In the genomic region with DNA sequence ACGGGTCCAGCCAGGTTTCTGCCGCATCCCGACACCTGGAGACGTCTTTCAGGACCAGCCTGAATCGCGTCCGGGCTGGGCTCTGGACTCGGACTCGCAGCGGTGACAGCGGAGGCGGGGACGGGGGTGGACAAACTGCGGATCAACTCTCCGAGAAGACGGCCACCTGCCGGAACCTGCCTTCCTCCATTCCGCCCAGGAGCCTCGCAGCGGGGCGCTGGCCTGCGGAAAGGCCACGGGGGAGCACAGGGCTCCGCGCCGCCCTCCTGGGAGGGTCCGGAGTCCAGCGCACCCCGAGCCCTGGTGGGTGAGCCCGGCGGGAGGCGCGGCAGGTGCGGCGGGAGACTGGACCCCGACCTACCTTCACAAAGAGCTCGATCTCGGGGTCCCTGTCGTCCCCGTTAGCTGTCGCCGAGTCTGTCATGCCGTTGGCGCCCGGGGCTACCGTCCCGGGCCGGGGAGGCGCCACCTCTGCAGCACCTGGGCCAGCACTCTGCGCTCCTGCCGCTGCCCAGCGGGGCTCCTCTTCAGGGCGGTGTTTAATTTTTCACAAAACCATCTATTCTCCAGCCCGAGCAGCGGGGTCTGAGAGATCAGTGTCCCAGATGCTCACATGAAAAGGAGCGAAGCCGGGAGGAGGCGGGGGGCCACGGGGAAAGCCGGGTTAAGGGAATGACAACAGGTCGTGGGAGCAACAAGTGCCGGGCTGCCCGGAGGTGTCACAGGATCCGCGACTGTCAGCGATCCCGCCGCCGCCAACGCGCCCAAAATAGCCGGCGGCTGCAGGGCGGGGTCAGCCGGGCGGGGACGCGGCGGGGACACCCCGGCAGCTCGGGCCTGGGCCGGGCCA, we compare ENCODE assay signal across 8 cellular contexts. TPM values are rescaled to one million over a fixed set of nuclear protein-coding genes. Genes with fewer than 3 reads are reported as not detected.
A peak's percentile ranks its signal among the peaks of the same experiment; 100 is the strongest.
DNase-seq lines count a peak whose midpoint lies in the region; ATAC-seq, FAIRE-seq and TF ChIP-seq lines count a peak whose summit lies in the region.

A gene (minus strand): TSS at position 742 of the 850 bp plus-strand sequence. CDS start 318 bp downstream, at position 424.

- H3K4me2 ChIP-seq in K562 (ENCODE audit: insufficient read depth, low read length): no peak within 1 kb of the TSS

- H3K9ac ChIP-seq in K562 (ENCODE audit: insufficient read depth in 1 of 2, low read depth in 2 of 2, low read length in 2 of 2): no peak within 1 kb of the TSS; a peak in 1 of 4 replicates

- TF ChIP-seq CTCF in Peyer's patch (IDR thresholded peaks at IDR 0.05) (peak in 2 of 6 experiments; percentile 4 to 10), K562 (IDR thresholded peaks at IDR 0.05 in 2 of 3, conservative IDR thresholded peaks at IDR 0.05 in 1 of 3; ENCODE audit: insufficient read depth in 2 of 3, low read depth in 1 of 3, low read length in 3 of 3) (no peak)

- peaks cover 0 to 55% (median 10%) of the 10 kb centered on the region in 4 donors for H3K4me1 ChIP-seq in Peyer's patch
- peaks cover 0 to 10% of the 10 kb centered on the region in 2 experiments; a peak in 1 of 5 replicates for H3K4me1 ChIP-seq in K562 (replicated peaks in 1 of 2; ENCODE audit: control insufficient read depth in 2 of 2, insufficient read depth in 2 of 2, low read length in 2 of 2)

- TF ChIP-seq POLR2A in Peyer's patch (IDR thresholded peaks at IDR 0.05) (no peak), K562 (conservative IDR thresholded peaks at IDR 0.05) (no peak)

- DNase-seq in Peyer's patch: peak; percentile 44 to 78 (median 70)
- peak in 2 of 4 experiments; percentile 18 to 21 for DNase-seq in K562 (ENCODE audit: extremely low read depth in 1 of 4, low spot score in 3 of 4)
- DNase-seq in left colon: peak; percentile 49 to 74
- DNase-seq in stimulated activated CD8-positive, alpha-beta memory T cell treated with anti-CD3 and anti-CD28 coated beads, Interleukin-4, amount 100 ng/mL, for 24 hours (ENCODE audit: low read depth): peak; percentile 11
- DNase-seq in cortex of kidney (lab: John Stamatoyannopoulos, UW): no peak

- no peaks in the 10 kb centered on the region for H3K9me1 ChIP-seq in K562 (ENCODE audit: control insufficient read depth, insufficient read depth, low read length)

- CTCF ChIA-PET in K562 (lab: Yijun Ruan, JAX; ENCODE audit: low intra/inter-chr PET ratio): interaction anchor here (0.6 kb wide), 1 partner anchor 31 kb away, joined by 3 read pairs; no protein-coding TSS in a partner anchor

- H3K27me3 ChIP-seq in Peyer's patch: no peaks in the 10 kb centered on the region
- H3K27me3 ChIP-seq in K562 (ENCODE audit: control insufficient read depth in 2 of 2, insufficient read depth in 2 of 2, low read length in 2 of 2): peaks cover 24 to 37% of the 10 kb centered on the region in 2 experiments

- H3K4me3 ChIP-seq in GM08714 (ENCODE audit: low read length) (peak within 1 kb of the TSS; percentile 69), Peyer's patch (peak within 1 kb of the TSS; percentile 59 to 73 (median 62)), K562 (no peak within 1 kb of the TSS)

- peak; percentile 63 for ATAC-seq in K562
- peak; percentile 59 for ATAC-seq in left colon
- no peak for ATAC-seq in GM21526 (IDR thresholded peaks at IDR 0.05; ENCODE audit: low FRiP score, unreplicated experiment)
- ATAC-seq in GM21786 (IDR thresholded peaks at IDR 0.05; ENCODE audit: unreplicated experiment): no peak

- FAIRE-seq in K562 (lab: Jason Lieb, UNC): no peak

- POLR2A ChIA-PET in K562 (lab: Yijun Ruan, JAX): no interaction called here

- TF ChIP-seq EP300 in K562 (IDR thresholded peaks at IDR 0.05; ENCODE audit: low read length): no peak

- 3% methylated on average over 75 of the region's 82 CpGs for WGBS in K562 (ENCODE audit: insufficient coverage, low coverage, missing lambda C conversion rate)

- no peaks in the 10 kb centered on the region for H3K9me3 ChIP-seq in Peyer's patch
- no peaks in the 10 kb centered on the region for H3K9me3 ChIP-seq in K562 (replicated peaks; ENCODE audit: control insufficient read depth, insufficient read depth, low read depth, low read length)

- H4K20me1 ChIP-seq in K562 (replicated peaks; ENCODE audit: control insufficient read depth, insufficient read depth, low read length): no peaks in the 10 kb centered on the region; the same call in 1 of the 2 replicates

- in situ Hi-C loops in K562 (cut with MboI): no loop called here

- peak within 1 kb of the TSS; percentile 69 to 92 (median 84) for H3K27ac ChIP-seq in Peyer's patch
- no peak within 1 kb of the TSS for H3K27ac ChIP-seq in K562 (ENCODE audit: extremely low read depth, low read depth, low read length)

- no peak within 1 kb of the TSS for H2AFZ ChIP-seq in K562 (ENCODE audit: low read depth, low read length)

- no peaks in the 10 kb centered on the region for H3K79me2 ChIP-seq in K562 (ENCODE audit: control insufficient read depth, insufficient read depth, low read length)

- intact Hi-C loops in K562 (cut with micrococcal nuclease) (no loop called here), left colon (cut with DNase I, micrococcal nuclease) (no loop called here)

- H3K36me3 ChIP-seq in Peyer's patch (no peaks in the 10 kb centered on the region), K562 (ENCODE audit: control insufficient read depth, insufficient read depth, low read length) (no peaks in the 10 kb centered on the region)

- TF ChIP-seq RAD21 in K562 (CRISPR knock-in tag; conservative IDR thresholded peaks at IDR 0.05 in 1 of 2, IDR thresholded peaks at IDR 0.05 in 1 of 2): no peak

- no TSS peak for BruUV-seq in K562 (replicated peaks; lab: Mats Ljungman, UMichigan)

TF ChIP-seq in K562, 482 proteins besides CTCF, POLR2A, EP300 and RAD21 (continues in another document):
- TF ChIP-seq, protein P1, sequence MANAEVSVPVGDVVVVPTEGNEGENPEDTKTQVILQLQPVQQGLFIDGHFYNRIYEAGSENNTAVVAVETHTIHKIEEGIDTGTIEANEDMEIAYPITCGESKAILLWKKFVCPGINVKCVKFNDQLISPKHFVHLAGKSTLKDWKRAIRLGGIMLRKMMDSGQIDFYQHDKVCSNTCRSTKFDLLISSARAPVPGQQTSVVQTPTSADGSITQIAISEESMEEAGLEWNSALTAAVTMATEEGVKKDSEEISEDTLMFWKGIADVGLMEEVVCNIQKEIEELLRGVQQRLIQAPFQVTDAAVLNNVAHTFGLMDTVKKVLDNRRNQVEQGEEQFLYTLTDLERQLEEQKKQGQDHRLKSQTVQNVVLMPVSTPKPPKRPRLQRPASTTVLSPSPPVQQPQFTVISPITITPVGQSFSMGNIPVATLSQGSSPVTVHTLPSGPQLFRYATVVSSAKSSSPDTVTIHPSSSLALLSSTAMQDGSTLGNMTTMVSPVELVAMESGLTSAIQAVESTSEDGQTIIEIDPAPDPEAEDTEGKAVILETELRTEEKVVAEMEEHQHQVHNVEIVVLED (CRISPR knock-in tag; IDR thresholded peaks at IDR 0.05): no peak
- TF ChIP-seq, protein P2, sequence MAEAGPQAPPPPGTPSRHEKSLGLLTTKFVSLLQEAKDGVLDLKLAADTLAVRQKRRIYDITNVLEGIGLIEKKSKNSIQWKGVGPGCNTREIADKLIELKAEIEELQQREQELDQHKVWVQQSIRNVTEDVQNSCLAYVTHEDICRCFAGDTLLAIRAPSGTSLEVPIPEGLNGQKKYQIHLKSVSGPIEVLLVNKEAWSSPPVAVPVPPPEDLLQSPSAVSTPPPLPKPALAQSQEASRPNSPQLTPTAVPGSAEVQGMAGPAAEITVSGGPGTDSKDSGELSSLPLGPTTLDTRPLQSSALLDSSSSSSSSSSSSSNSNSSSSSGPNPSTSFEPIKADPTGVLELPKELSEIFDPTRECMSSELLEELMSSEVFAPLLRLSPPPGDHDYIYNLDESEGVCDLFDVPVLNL (CRISPR knock-in tag; IDR thresholded peaks at IDR 0.05; ENCODE audit: low read depth): no peak
- no peak for TF ChIP-seq ZNF431 (CRISPR knock-in tag; IDR thresholded peaks at IDR 0.05)
- TF ChIP-seq NCOA1 (IDR thresholded peaks at IDR 0.05; ENCODE audit: low read depth): no peak
- no peak for TF ChIP-seq HSF4 (CRISPR knock-in tag; IDR thresholded peaks at IDR 0.05; ENCODE audit: borderline replicate concordance)
- no peak for TF ChIP-seq CBX3 (IDR thresholded peaks at IDR 0.05; ENCODE audit: borderline replicate concordance in 1 of 2, low read length in 2 of 2)

RNA-seq across cellular contexts. Expression of the gene that starts here (rescaled TPM):
- total RNA-seq in Peyer's patch (100 to 1,000 TPM in 3 of 4 donors, 10 to 100 TPM in 1; 18.2 to 128 (median 119) TPM), K562 (2014; rRNA removed) (not detected in 2 replicates), K562 (2014; rRNA removed; fragmentation: Illumina TruSeq; extraction: Trizol) (not detected in 2 replicates), K562 (2015; rRNA removed; fragmentation: Illumina TruSeq; extraction: Trizol) (not detected in 2 replicates), K562 (2021) (0.04 and 0.31 TPM in 2 replicates), left colon (100 to 1,000 TPM; 170 to 205 TPM)
- total RNA-seq in K562 (2011; cell fraction: chromatin; rRNA removed; ENCODE audit: low replicate concordance): 0.28 TPM in 1 of 2 replicates, not detected in the other
- not detected in 2 replicates for total RNA-seq in K562 (2011; cell fraction: nucleolus; rRNA removed)
- total RNA-seq in K562 (2011; cell fraction: nucleoplasm; rRNA removed): not detected in 2 replicates
- polyA plus RNA-seq in K562 (2011; rRNA removed) (not detected in 2 replicates), K562 (2014; fragmentation: Illumina TruSeq; extraction: Trizol) (not detected in 2 replicates), K562 (2014; fragmentation: Nextera tagmentation; extraction: Ambion mirVana) (not detected), K562 (2014; rRNA removed) (not detected in 2 replicates)
- polyA plus RNA-seq in K562 (2011; cell fraction: cytosol; rRNA removed): not detected in 2 replicates
- polyA plus RNA-seq in K562 (2011; cell fraction: nucleus; rRNA removed): not detected in 2 replicates
- not detected in 2 replicates for polyA plus RNA-seq in K562 (2012)
- polyA minus RNA-seq in K562 (2011; rRNA and poly(A)+ RNA removed): not detected in 2 replicates
- not detected in 2 replicates for polyA minus RNA-seq in K562 (2011; cell fraction: cytosol; rRNA and poly(A)+ RNA removed)
- polyA minus RNA-seq in K562 (2011; cell fraction: nucleus; rRNA and poly(A)+ RNA removed): not detected in 2 replicates

Comparison
In these comparisons a context has a peak if more than half of its experiments do, and no peak if none do; other contexts are left out.
1. RNA of the gene that starts here (total RNA-seq): 170 to 205 TPM in left colon and 18.2 to 128 TPM in Peyer's patch; 0.04 to 0.31 TPM in K562; every median in the first group is over 10 times any median in the second.
2. Peak in ATAC-seq in K562; RNA of the gene not detected or under 1 TPM.